Comparison of ENCODE assay signal across 10 cellular contexts in genomic region chr7:30321089-30321991, GRCh38. TPM values are rescaled to one million over a fixed set of nuclear protein-coding genes. Genes with fewer than 3 reads are reported as not detected.
DNase-seq lines count a peak whose midpoint lies in the region; ATAC-seq, FAIRE-seq and TF ChIP-seq lines count a peak whose summit lies in the region.
"Had no signal": no experiment of that assay in that cellular context is flagged by ENCODE, and none has a peak within 500 bp of the region (broad histone marks: within the 10 kb centered on the region; RNA-seq: fewer than 3 reads in every experiment).

No MANE protein-coding gene starts in this region.

- DNase-seq in activated T-cell treated with anti-CD3 and anti-CD28 coated beads, Interleukin-2, amount 50 U/mL, for 72 hours, result no peak
- DNase-seq in activated T-cell treated with anti-CD3 and anti-CD28 coated beads, Interleukin-2, amount 50 U/mL, for 48 hours, result no peak
- DNase-seq in activated B cell treated with CpG ODN at 0.5 μM for 24 hours, result no peak
- DNase-seq in right cardiac atrium, result no peak
- no peak for DNase-seq in transverse colon
- DNase-seq in NCI-H1105 (lab: John Stamatoyannopoulos, UW), result no peak
- DNase-seq in GM12891 (ENCODE audit: insufficient read length, low spot score), result no peak
- DNase-seq: NCI-H1105 treated with DMSO at 0.1 percent for 48 hours had no signal

- peaks cover 65% of the 10 kb centered on the region for H3K4me1 Mint-ChIP-seq in activated T-cell treated with anti-CD3 and anti-CD28 coated beads, Interleukin-2, amount 50 U/mL, for 72 hours (ENCODE audit: low read depth)
- H3K4me1 Mint-ChIP-seq in activated B cell treated with CpG ODN at 0.5 μM for 24 hours, result peaks cover 83% of the 10 kb centered on the region

- peaks cover 2 to 3% of the 10 kb centered on the region in 2 donors for H3K9me3 Mint-ChIP-seq in activated T-cell treated with anti-CD3 and anti-CD28 coated beads, Interleukin-2, amount 50 U/mL, for 72 hours
- H3K9me3 Mint-ChIP-seq in activated B cell treated with CpG ODN at 0.5 μM for 24 hours, result peaks cover 3% of the 10 kb centered on the region

- no peak for TF ChIP-seq CTCF in activated B cell treated with CpG ODN at 0.5 μM for 24 hours (IDR thresholded peaks at IDR 0.05)
- no peak for TF ChIP-seq CTCF in transverse colon (IDR thresholded peaks at IDR 0.05)

- no peaks in the 10 kb centered on the region for H3K9me3 ChIP-seq in right cardiac atrium (ENCODE audit: control insufficient read depth, low read length)
- H3K9me3 ChIP-seq in transverse colon, result no peaks in the 10 kb centered on the region

- H3K4me3 ChIP-seq in right cardiac atrium (ENCODE audit: low read length), result peak overlapping the region; percentile 54
- peak overlapping the region in 1 of 4 donors; percentile 30 for H3K4me3 ChIP-seq in transverse colon
- H3K4me3 ChIP-seq: cardiac muscle cell had no signal

- H3K4me3 Mint-ChIP-seq in activated T-cell treated with anti-CD3 and anti-CD28 coated beads, Interleukin-2, amount 50 U/mL, for 72 hours, result peak overlapping the region; percentile 79 to 92
- H3K4me3 Mint-ChIP-seq in activated B cell treated with CpG ODN at 0.5 μM for 24 hours, result peak overlapping the region; percentile 78

- no peak for ATAC-seq in activated T-cell treated with anti-CD3 and anti-CD28 coated beads, Interleukin-2, amount 50 U/mL, for 72 hours (replicated peaks in 1 of 2)
- ATAC-seq in activated B cell treated with CpG ODN at 0.5 μM for 24 hours (ENCODE audit: low read depth), result no peak
- ATAC-seq in right cardiac atrium, result peak; percentile 28 to 61
- no peak for ATAC-seq in GM21786 (IDR thresholded peaks at IDR 0.05; ENCODE audit: unreplicated experiment)

- H3K36me3 ChIP-seq in transverse colon, result no peaks in the 10 kb centered on the region

- FAIRE-seq in GM12891 (lab: Jason Lieb, UNC), result no peak

- TF ChIP-seq EP300 in transverse colon (IDR thresholded peaks at IDR 0.05; ENCODE audit: low read depth), result no peak

- TF ChIP-seq POLR2A in transverse colon (IDR thresholded peaks at IDR 0.05) (no peak), GM12891 (IDR thresholded peaks at IDR 0.05; ENCODE audit: low read depth, low read length) (no peak)

- peaks cover 2% of the 10 kb centered on the region for H3K4me1 ChIP-seq in right cardiac atrium (ENCODE audit: control insufficient read depth, insufficient read depth, low read length)
- peaks cover 7 to 67% (median 27%) of the 10 kb centered on the region in 4 donors for H3K4me1 ChIP-seq in transverse colon

- WGBS in right cardiac atrium, result 37% methylated on average over 8 of the region's 8 CpGs
- 39 to 48% methylated on average over 8 of the region's 8 CpGs for WGBS in transverse colon (ENCODE audit: low coverage in 1 of 2), 2 donors

- no peaks in the 10 kb centered on the region for H3K27me3 Mint-ChIP-seq in activated T-cell treated with anti-CD3 and anti-CD28 coated beads, Interleukin-2, amount 50 U/mL, for 72 hours (ENCODE audit: low read depth)
- H3K27me3 Mint-ChIP-seq in activated B cell treated with CpG ODN at 0.5 μM for 24 hours, result no peaks in the 10 kb centered on the region

- CTCF ChIA-PET in activated B cell treated with CpG ODN at 0.5 μM for 24 hours (lab: Charles Lee), result interaction anchor here (1.3 to 2.3 kb wide), 3 partner anchors 8 to 27 kb away, joined by 3 to 11 read pairs (median 11); no protein-coding TSS in a partner anchor

- peaks cover 4 to 6% of the 10 kb centered on the region in 2 donors for H3K36me3 Mint-ChIP-seq in activated T-cell treated with anti-CD3 and anti-CD28 coated beads, Interleukin-2, amount 50 U/mL, for 72 hours (ENCODE audit: insufficient read depth in 2 of 2)
- peaks cover 14% of the 10 kb centered on the region for H3K36me3 Mint-ChIP-seq in activated B cell treated with CpG ODN at 0.5 μM for 24 hours (ENCODE audit: low read depth)

- in situ Hi-C loops in transverse colon (cut with MboI; ENCODE audit: low pct_ligation_motif_present in 1 of 4, low pct_unique_long_range_greater_than_20kb in 1 of 4, low sequenced_read_pairs in 3 of 4), result no loop called here

- POLR2A ChIA-PET in activated B cell treated with CpG ODN at 0.5 μM for 24 hours (lab: Charles Lee), result interaction anchor here (1.0 to 2.3 kb wide), 7 partner anchors 7 to 36 kb away, joined by 3 to 28 read pairs (median 5); partner anchors contain the start of gene ZNRF2

- intact Hi-C loops in activated B cell treated with CpG ODN at 0.5 μM for 24 hours (cut with micrococcal nuclease), result loop anchor here (1.0 kb wide), 1 partner anchor 8 kb away; no protein-coding TSS in a partner anchor
- intact Hi-C loops in right cardiac atrium (cut with DNase I), result no loop called here
- intact Hi-C loops in transverse colon (cut with DNase I; ENCODE audit: low total_unique reads), result no loop called here

- H3K27ac Mint-ChIP-seq in activated T-cell treated with anti-CD3 and anti-CD28 coated beads, Interleukin-2, amount 50 U/mL, for 72 hours, result peak overlapping the region; percentile 98
- peak overlapping the region; percentile 97 for H3K27ac Mint-ChIP-seq in activated B cell treated with CpG ODN at 0.5 μM for 24 hours

- no peak overlapping the region for H3K27ac ChIP-seq in right cardiac atrium (ENCODE audit: low read length)
- H3K27ac ChIP-seq in transverse colon, result peak overlapping the region; percentile 74 to 83 (median 79)
- H3K27ac ChIP-seq: cardiac muscle cell had no signal

- H3K27me3 ChIP-seq in right cardiac atrium (ENCODE audit: control insufficient read depth, insufficient read depth) (no peaks in the 10 kb centered on the region), transverse colon (no peaks in the 10 kb centered on the region)
- H3K27me3 ChIP-seq: cardiac muscle cell had no signal

TF ChIP-seq in GM12891, 5 proteins besides CTCF, POLR2A, EP300 and RAD21:
- TF ChIP-seq POU2F2 (IDR thresholded peaks at IDR 0.05; ENCODE audit: low read depth, low read length) (no peak), TAF1 (IDR thresholded peaks at IDR 0.05; ENCODE audit: low read depth, low read length) (no peak), SPI1 (IDR thresholded peaks at IDR 0.05; ENCODE audit: low read depth, low read length) (no peak), POLR2AphosphoS5 (IDR thresholded peaks at IDR 0.05; ENCODE audit: low read depth, low read length) (no peak), PAX5 (IDR thresholded peaks at IDR 0.05; ENCODE audit: insufficient read depth, low read length, severe bottlenecking) (no peak)

RNA-seq across cellular contexts. Expression of gene ZNRF2, which starts 36.9 kb away (rescaled TPM):
- total RNA-seq in activated T-cell treated with anti-CD3 and anti-CD28 coated beads, Interleukin-2, amount 50 U/mL, for 72 hours, result 10 to 100 TPM; 18.3 to 19.6 TPM
- total RNA-seq in activated B cell treated with CpG ODN at 0.5 μM for 24 hours (18.7 and 21.4 TPM in 2 replicates), right cardiac atrium (1 to 10 TPM; 5.8 to 8.5 (median 7.0) TPM), transverse colon (10 to 100 TPM; 60.8 to 83.0 (median 69.6) TPM)
- 2.5 TPM for polyA plus RNA-seq in right cardiac atrium
- 3.8 TPM for polyA plus RNA-seq in GM12891 (2012; ENCODE audit: low read depth, missing spikeins)

Comparison
In these comparisons a context has a peak if more than half of its experiments do, and no peak if none do; other contexts are left out.
1. ATAC-seq: peak in right cardiac atrium (2 of 2); none in activated T-cell treated with anti-CD3 and anti-CD28 coated beads, Interleukin-2, amount 50 U/mL, for 72 hours (0 of 2), activated B cell treated with CpG ODN at 0.5 μM for 24 hours (single experiment) and GM21786 (single experiment).